2 cellular contexts compared by ENCODE assay signal in the genomic region with DNA sequence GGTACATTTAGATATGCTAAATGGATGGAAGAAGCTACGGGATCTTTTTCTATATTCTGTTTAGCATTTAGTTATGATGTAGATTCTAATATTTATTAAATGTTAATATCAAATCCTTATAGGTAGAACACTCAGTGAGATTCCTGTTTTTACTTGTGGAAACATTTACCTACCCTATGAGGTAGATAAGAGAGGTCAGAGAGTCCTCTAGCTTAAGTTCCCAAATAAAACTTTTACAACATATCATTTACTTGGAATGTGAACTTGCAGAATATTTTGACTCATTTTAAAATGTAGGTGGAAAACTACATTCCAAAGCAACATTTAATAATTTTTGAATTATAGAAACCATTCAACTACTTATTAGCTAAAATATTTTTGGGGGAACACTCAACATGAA.
TF ChIP-seq lines count a peak whose summit lies in the region.

No MANE protein-coding gene starts in this region.

TF ChIP-seq in liver, 16 proteins besides CTCF, POLR2A, EP300 and RAD21 (continued from another document):
- TF ChIP-seq, protein P1, sequence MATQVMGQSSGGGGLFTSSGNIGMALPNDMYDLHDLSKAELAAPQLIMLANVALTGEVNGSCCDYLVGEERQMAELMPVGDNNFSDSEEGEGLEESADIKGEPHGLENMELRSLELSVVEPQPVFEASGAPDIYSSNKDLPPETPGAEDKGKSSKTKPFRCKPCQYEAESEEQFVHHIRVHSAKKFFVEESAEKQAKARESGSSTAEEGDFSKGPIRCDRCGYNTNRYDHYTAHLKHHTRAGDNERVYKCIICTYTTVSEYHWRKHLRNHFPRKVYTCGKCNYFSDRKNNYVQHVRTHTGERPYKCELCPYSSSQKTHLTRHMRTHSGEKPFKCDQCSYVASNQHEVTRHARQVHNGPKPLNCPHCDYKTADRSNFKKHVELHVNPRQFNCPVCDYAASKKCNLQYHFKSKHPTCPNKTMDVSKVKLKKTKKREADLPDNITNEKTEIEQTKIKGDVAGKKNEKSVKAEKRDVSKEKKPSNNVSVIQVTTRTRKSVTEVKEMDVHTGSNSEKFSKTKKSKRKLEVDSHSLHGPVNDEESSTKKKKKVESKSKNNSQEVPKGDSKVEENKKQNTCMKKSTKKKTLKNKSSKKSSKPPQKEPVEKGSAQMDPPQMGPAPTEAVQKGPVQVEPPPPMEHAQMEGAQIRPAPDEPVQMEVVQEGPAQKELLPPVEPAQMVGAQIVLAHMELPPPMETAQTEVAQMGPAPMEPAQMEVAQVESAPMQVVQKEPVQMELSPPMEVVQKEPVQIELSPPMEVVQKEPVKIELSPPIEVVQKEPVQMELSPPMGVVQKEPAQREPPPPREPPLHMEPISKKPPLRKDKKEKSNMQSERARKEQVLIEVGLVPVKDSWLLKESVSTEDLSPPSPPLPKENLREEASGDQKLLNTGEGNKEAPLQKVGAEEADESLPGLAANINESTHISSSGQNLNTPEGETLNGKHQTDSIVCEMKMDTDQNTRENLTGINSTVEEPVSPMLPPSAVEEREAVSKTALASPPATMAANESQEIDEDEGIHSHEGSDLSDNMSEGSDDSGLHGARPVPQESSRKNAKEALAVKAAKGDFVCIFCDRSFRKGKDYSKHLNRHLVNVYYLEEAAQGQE (IDR thresholded peaks at IDR 0.05), result no peak

TF ChIP-seq in HepG2, 621 proteins besides CTCF, POLR2A, EP300 and RAD21 (continued from another document):
- TF ChIP-seq PAWR (CRISPR knock-in tag; IDR thresholded peaks at IDR 0.05; ENCODE audit: borderline replicate concordance), result no peak
- no peak for TF ChIP-seq REXO4 (CRISPR knock-in tag; IDR thresholded peaks at IDR 0.05; ENCODE audit: borderline replicate concordance)
- TF ChIP-seq, protein P2, sequence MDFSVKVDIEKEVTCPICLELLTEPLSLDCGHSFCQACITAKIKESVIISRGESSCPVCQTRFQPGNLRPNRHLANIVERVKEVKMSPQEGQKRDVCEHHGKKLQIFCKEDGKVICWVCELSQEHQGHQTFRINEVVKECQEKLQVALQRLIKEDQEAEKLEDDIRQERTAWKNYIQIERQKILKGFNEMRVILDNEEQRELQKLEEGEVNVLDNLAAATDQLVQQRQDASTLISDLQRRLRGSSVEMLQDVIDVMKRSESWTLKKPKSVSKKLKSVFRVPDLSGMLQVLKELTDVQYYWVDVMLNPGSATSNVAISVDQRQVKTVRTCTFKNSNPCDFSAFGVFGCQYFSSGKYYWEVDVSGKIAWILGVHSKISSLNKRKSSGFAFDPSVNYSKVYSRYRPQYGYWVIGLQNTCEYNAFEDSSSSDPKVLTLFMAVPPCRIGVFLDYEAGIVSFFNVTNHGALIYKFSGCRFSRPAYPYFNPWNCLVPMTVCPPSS (IDR thresholded peaks at IDR 0.05), result no peak
- no peak for TF ChIP-seq NFKBIZ (CRISPR knock-in tag; IDR thresholded peaks at IDR 0.05)
- TF ChIP-seq, protein P3, sequence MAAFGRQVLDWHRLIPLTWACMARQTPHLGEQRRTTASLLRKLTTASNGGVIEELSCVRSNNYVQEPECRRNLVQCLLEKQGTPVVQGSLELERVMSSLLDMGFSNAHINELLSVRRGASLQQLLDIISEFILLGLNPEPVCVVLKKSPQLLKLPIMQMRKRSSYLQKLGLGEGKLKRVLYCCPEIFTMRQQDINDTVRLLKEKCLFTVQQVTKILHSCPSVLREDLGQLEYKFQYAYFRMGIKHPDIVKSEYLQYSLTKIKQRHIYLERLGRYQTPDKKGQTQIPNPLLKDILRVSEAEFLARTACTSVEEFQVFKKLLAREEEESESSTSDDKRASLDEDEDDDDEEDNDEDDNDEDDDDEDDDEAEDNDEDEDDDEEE (CRISPR knock-in tag; IDR thresholded peaks at IDR 0.05), result no peak
- no peak for TF ChIP-seq CCDC6 (CRISPR knock-in tag; IDR thresholded peaks at IDR 0.05)
- no peak for TF ChIP-seq RARA (CRISPR knock-in tag; IDR thresholded peaks at IDR 0.05)
- TF ChIP-seq IRF2 (CRISPR knock-in tag; IDR thresholded peaks at IDR 0.05), result no peak
- TF ChIP-seq ZNF557 (CRISPR knock-in tag; IDR thresholded peaks at IDR 0.05), result no peak
